8 cellular contexts compared by ENCODE assay signal in genomic region chr2:129345540-129345939, GRCh38.
"Had no signal": no experiment of that assay in that cellular context is flagged by ENCODE, and none has a peak within 500 bp of the region (broad histone marks: within the 10 kb centered on the region; RNA-seq: fewer than 3 reads in every experiment).

No MANE protein-coding gene starts in this region.

- H3K27ac ChIP-seq: GM23248, HL-60 had no signal

- H3K9me3 ChIP-seq: HAP-1 had no signal

- H3K4me3 ChIP-seq: GM23248, HAP-1 had no signal

- H3K9ac ChIP-seq: GM23248 had no signal

- ATAC-seq: HCT116 had no signal

- DNase-seq: GM23248, GOT3, H7, HFFc6, KG1 had no signal

- H3K36me3 ChIP-seq: HAP-1 had no signal

- H3K4me1 ChIP-seq: HAP-1 had no signal

- H2AFZ ChIP-seq: GM23248 had no signal
